Comparison of ENCODE assay signal across 8 cellular contexts in genomic region chr3:107235193-107235922, GRCh38.
DNase-seq lines count a peak whose midpoint lies in the region; ATAC-seq, FAIRE-seq and TF ChIP-seq lines count a peak whose summit lies in the region.

No MANE protein-coding gene starts in this region.

- no peak overlapping the region for H2BK15ac ChIP-seq in H9 (ENCODE audit: low read depth, low read length)

- H3K27ac ChIP-seq in Peyer's patch (peak overlapping the region in 2 of 4 donors; percentile 15 to 48), esophagus muscularis mucosa (replicated peaks in 1 of 4) (peak overlapping the region; percentile 43 to 71 (median 66)), pancreas (no peak overlapping the region), H9 (ENCODE audit: insufficient read length, low read depth, low read length) (no peak overlapping the region)

- no peak overlapping the region for H3T11ph ChIP-seq in H9 (ENCODE audit: low read length)

- H3K79me1 ChIP-seq in H9 (ENCODE audit: insufficient read depth, low read depth, low read length, poor library complexity, severe bottlenecking) = no peaks in the 10 kb centered on the region

- H3K14ac ChIP-seq in H9 (ENCODE audit: insufficient read depth, low read length) = no peak overlapping the region

- H3K4me1 Mint-ChIP-seq in endothelial cell (ENCODE audit: unreplicated experiment) (no peaks in the 10 kb centered on the region), H9 (peaks cover 19 to 33% of the 10 kb centered on the region in 2 experiments)

- no peak overlapping the region for H4K91ac ChIP-seq in H9 (ENCODE audit: insufficient read length, low read depth, low read length)

- no peak overlapping the region for H3K18ac ChIP-seq in H9 (ENCODE audit: insufficient read length, low read depth, low read length)

- H3K9me3 ChIP-seq in Peyer's patch (no peaks in the 10 kb centered on the region), esophagus muscularis mucosa (no peaks in the 10 kb centered on the region), pancreas (no peaks in the 10 kb centered on the region), H9 (ENCODE audit: control insufficient read depth, low read depth, low read length) (no peaks in the 10 kb centered on the region)

- H3K9me3 Mint-ChIP-seq in endothelial cell (ENCODE audit: unreplicated experiment) (no peaks in the 10 kb centered on the region), H9 (peaks cover 0 to 6% of the 10 kb centered on the region in 2 experiments; a peak in 4 of 5 replicates)

- peaks cover 4% of the 10 kb centered on the region for H3K23me2 ChIP-seq in H9 (ENCODE audit: insufficient read length, low read depth, low read length, poor library complexity, severe bottlenecking)

- no peaks in the 10 kb centered on the region for H3K79me2 ChIP-seq in H9 (ENCODE audit: insufficient read depth, low read length)

- no peak overlapping the region for H2BK5ac ChIP-seq in H9 (ENCODE audit: insufficient read length, low read length)

- FAIRE-seq in pancreas (lab: Jason Lieb, UNC) = no peak

- H3K27ac Mint-ChIP-seq in endothelial cell (ENCODE audit: unreplicated experiment) = no peak overlapping the region
- no peak overlapping the region for H3K27ac Mint-ChIP-seq in H9

- intact Hi-C loops in esophagus muscularis mucosa (cut with DNase I) (loop anchor here (5.0 to 10.0 kb wide), 3 partner anchors 309 to 1242 kb away; no protein-coding TSS in a partner anchor), pancreas (cut with DNase I) (no loop called here)

- no peak for TF ChIP-seq CTCF in Peyer's patch (IDR thresholded peaks at IDR 0.05)
- no peak for TF ChIP-seq CTCF in esophagus muscularis mucosa (IDR thresholded peaks at IDR 0.05)
- no peak for TF ChIP-seq CTCF in pancreas (IDR thresholded peaks at IDR 0.05)
- TF ChIP-seq CTCF in endothelial cell (IDR thresholded peaks at IDR 0.05; ENCODE audit: unreplicated experiment) = no peak
- no peak for TF ChIP-seq CTCF in H9 (conservative IDR thresholded peaks at IDR 0.05)

- DNase-seq in NCI-H1417 (lab: John Stamatoyannopoulos, UW) (peak in 2 of 3 experiments; percentile 24 to 52), NCI-H1417 treated with DMSO at 0.1 percent for 48 hours (lab: John Stamatoyannopoulos, UW) (no peak), Peyer's patch (no peak), esophagus muscularis mucosa (ENCODE audit: extremely low spot score) (no peak), pancreas (no peak), endothelial cell (ENCODE audit: low spot score) (no peak), H9 (no peak)

- H3K4me3 ChIP-seq in Peyer's patch = peak overlapping the region in 3 of 4 donors; percentile 24 to 49 (median 43)
- peak overlapping the region; percentile 53 to 62 (median 58) for H3K4me3 ChIP-seq in esophagus muscularis mucosa
- peak overlapping the region in 3 of 4 donors; percentile 19 to 47 (median 34) for H3K4me3 ChIP-seq in pancreas

- no peaks in the 10 kb centered on the region for H3K36me3 ChIP-seq in Peyer's patch
- H3K36me3 ChIP-seq in esophagus muscularis mucosa = no peaks in the 10 kb centered on the region
- no peaks in the 10 kb centered on the region for H3K36me3 ChIP-seq in pancreas

- no peak overlapping the region for H3K9ac ChIP-seq in H9 (ENCODE audit: extremely low read depth, insufficient read length, low read length)

- no peak overlapping the region for H2AFZ ChIP-seq in H9 (ENCODE audit: low read length)

- ATAC-seq in pancreas = peak; percentile 38 to 50 (median 46)
- no peak for ATAC-seq in HG02588 (IDR thresholded peaks at IDR 0.05; ENCODE audit: unreplicated experiment)

- no peak overlapping the region for H3K56ac ChIP-seq in H9 (ENCODE audit: insufficient read length, low read depth, low read length)

- no peak overlapping the region for H2AK5ac ChIP-seq in H9 (ENCODE audit: insufficient read length, low read length)

- no peak for TF ChIP-seq EP300 in esophagus muscularis mucosa (IDR thresholded peaks at IDR 0.05)

- no peak overlapping the region for H3K4ac ChIP-seq in H9 (ENCODE audit: low read depth, low read length)

- H4K8ac ChIP-seq in H9 (replicated peaks; ENCODE audit: insufficient read length, low read depth, low read length) = no peak overlapping the region

- TF ChIP-seq POLR2A in Peyer's patch (IDR thresholded peaks at IDR 0.05) (no peak), esophagus muscularis mucosa (IDR thresholded peaks at IDR 0.05; ENCODE audit: low read depth) (no peak)

- H3K27me3 Mint-ChIP-seq in endothelial cell (ENCODE audit: unreplicated experiment) (peaks cover 2% of the 10 kb centered on the region), H9 (ENCODE audit: low read depth) (peaks cover 5% of the 10 kb centered on the region)

- H3K4me3 Mint-ChIP-seq in endothelial cell (ENCODE audit: unreplicated experiment) (no peak overlapping the region), H9 (no peak overlapping the region; a peak in 1 of 5 replicates)

- H3K4me1 ChIP-seq in Peyer's patch = no peaks in the 10 kb centered on the region
- peaks cover 0 to 34% (median 27%) of the 10 kb centered on the region in 4 donors for H3K4me1 ChIP-seq in esophagus muscularis mucosa
- H3K4me1 ChIP-seq in pancreas = no peaks in the 10 kb centered on the region
- H3K4me1 ChIP-seq in H9 (ENCODE audit: insufficient read depth, low read length) = no peaks in the 10 kb centered on the region

- no peaks in the 10 kb centered on the region for H3K36me3 Mint-ChIP-seq in endothelial cell (ENCODE audit: low read depth, unreplicated experiment)
- peaks cover 1 to 16% (median 5%) of the 10 kb centered on the region in 3 experiments; a peak in 2 of 7 replicates for H3K36me3 Mint-ChIP-seq in H9 (ENCODE audit: insufficient read depth in 1 of 3, low read depth in 3 of 3)

- H4K5ac ChIP-seq in H9 (ENCODE audit: insufficient read length, low read depth, low read length) = no peak overlapping the region

- no peak overlapping the region for H3K23ac ChIP-seq in H9 (ENCODE audit: insufficient read length, low read depth, low read length)

- 33% methylated on average over 13 of the region's 13 CpGs for WGBS in esophagus muscularis mucosa
- 28 to 31% methylated on average over 13 of the region's 13 CpGs for WGBS in pancreas, 2 donors
- no CpG with 5 or more reads among the region's 13 CpGs for WGBS in H9 (ENCODE audit: extremely low coverage, insufficient read length, low lambda C conversion rate)

- H3K27me3 ChIP-seq in Peyer's patch = no peaks in the 10 kb centered on the region
- no peaks in the 10 kb centered on the region for H3K27me3 ChIP-seq in esophagus muscularis mucosa
- no peaks in the 10 kb centered on the region for H3K27me3 ChIP-seq in pancreas
- H3K27me3 ChIP-seq in H9 (ENCODE audit: insufficient read depth, low read length) = no peaks in the 10 kb centered on the region; the same call in 1 of the 2 replicates

- no peaks in the 10 kb centered on the region for H4K20me1 ChIP-seq in H9 (ENCODE audit: control insufficient read depth, insufficient read depth, insufficient read length)

- no peak overlapping the region for H3K4me2 ChIP-seq in H9 (ENCODE audit: insufficient read depth, insufficient read length, low read length)

- no peak overlapping the region for H2BK20ac ChIP-seq in H9 (ENCODE audit: low read depth, low read length, poor library complexity, severe bottlenecking)

- no peak overlapping the region for H2BK120ac ChIP-seq in H9 (ENCODE audit: low read depth, low read length, poor library complexity, severe bottlenecking)

- no peak overlapping the region for H2BK12ac ChIP-seq in H9 (ENCODE audit: insufficient read length, low read depth, low read length)

Comparison
In these comparisons a context has a peak if more than half of its experiments do, and no peak if none do; other contexts are left out.
1. DNase-seq: peak in NCI-H1417 (2 of 3); none in NCI-H1417 treated with DMSO at 0.1 percent for 48 hours (single experiment), Peyer's patch (0 of 3), esophagus muscularis mucosa (single experiment), pancreas (0 of 6), endothelial cell (single experiment) and H9 (single experiment).
2. H3K27ac ChIP-seq: peak in esophagus muscularis mucosa (4 of 4); none in pancreas (0 of 4) and H9 (single experiment).
3. Peak in every context shown above with its lines, with median percentiles within 50 percentile points of each other: H3K4me3 ChIP-seq.